ENCODE assay signal across 8 cellular contexts in genomic region chr14:67285876-67286452, GRCh38. TPM values are rescaled to one million over a fixed set of nuclear protein-coding genes. Genes with fewer than 3 reads are reported as not detected.
DNase-seq lines count a peak whose midpoint lies in the region; ATAC-seq and TF ChIP-seq lines count a peak whose summit lies in the region.

No MANE protein-coding gene starts in this region.

- H3K4me1 ChIP-seq in PC-9 (replicated peaks; ENCODE audit: insufficient read depth): no peaks in the 10 kb centered on the region
- H3K4me1 ChIP-seq in esophagus muscularis mucosa: peaks cover 0 to 8% (median 5%) of the 10 kb centered on the region in 4 donors

- no peak overlapping the region for H2AFZ ChIP-seq in PC-9

- no peak for ATAC-seq in CD4-positive, alpha-beta T cell (ENCODE audit: poor library complexity)
- ATAC-seq in GM18868 (IDR thresholded peaks at IDR 0.05; ENCODE audit: unreplicated experiment): no peak

- H3K9me3 Mint-ChIP-seq in CD4-positive, alpha-beta T cell: no peaks in the 10 kb centered on the region
- H3K9me3 Mint-ChIP-seq in HFFc6: no peaks in the 10 kb centered on the region
- no peaks in the 10 kb centered on the region for H3K9me3 Mint-ChIP-seq in progenitor cell of endocrine pancreas (ENCODE audit: low read depth)
- no peaks in the 10 kb centered on the region for H3K9me3 Mint-ChIP-seq in activated CD4-positive, alpha-beta memory T cell treated with anti-CD3 and anti-CD28 coated beads, Interleukin-2, amount 10 ng/mL, durations not matched to agents 7 days and 5 days

- no peak overlapping the region for H3K4me3 ChIP-seq in PC-9
- H3K4me3 ChIP-seq in esophagus muscularis mucosa: no peak overlapping the region

- H3K9me3 ChIP-seq in CD4-positive, alpha-beta T cell (ENCODE audit: control insufficient read depth, low read length): no peaks in the 10 kb centered on the region
- H3K9me3 ChIP-seq in PC-9 (ENCODE audit: insufficient read depth, low read depth) (no peaks in the 10 kb centered on the region), esophagus muscularis mucosa (no peaks in the 10 kb centered on the region)

- H3F3A ChIP-seq in PC-9 (ENCODE audit: insufficient read depth, low read depth): peaks cover 23% of the 10 kb centered on the region; the same call in 1 of the 2 replicates

- H3K36me3 Mint-ChIP-seq in CD4-positive, alpha-beta T cell (ENCODE audit: low read depth): no peaks in the 10 kb centered on the region
- H3K36me3 Mint-ChIP-seq in HFFc6 (ENCODE audit: low read depth) (no peaks in the 10 kb centered on the region), progenitor cell of endocrine pancreas (ENCODE audit: insufficient read depth) (no peaks in the 10 kb centered on the region)
- no peaks in the 10 kb centered on the region for H3K36me3 Mint-ChIP-seq in activated CD4-positive, alpha-beta memory T cell treated with anti-CD3 and anti-CD28 coated beads, Interleukin-2, amount 10 ng/mL, durations not matched to agents 7 days and 5 days (ENCODE audit: low read depth)

- peaks cover 20% of the 10 kb centered on the region for H4K20me1 ChIP-seq in PC-9 (ENCODE audit: insufficient read depth)

- no TSS peak for BruUV-seq in PC-9 (replicated peaks; lab: Mats Ljungman, UMichigan)

- peak; percentile 81 for TF ChIP-seq CTCF in CD4-positive, alpha-beta T cell (IDR thresholded peaks at IDR 0.05)
- TF ChIP-seq CTCF in HFFc6 (IDR thresholded peaks at IDR 0.05) (peak; percentile 89), PC-9 (conservative IDR thresholded peaks at IDR 0.05) (peak; percentile 89), esophagus muscularis mucosa (IDR thresholded peaks at IDR 0.05) (peak; percentile 54 to 64 (median 63)), progenitor cell of endocrine pancreas (IDR thresholded peaks at IDR 0.05; ENCODE audit: unreplicated experiment) (peak; percentile 75)

- H3K27me3 ChIP-seq in CD4-positive, alpha-beta T cell (ENCODE audit: control insufficient read depth, insufficient read depth, low read length): no peaks in the 10 kb centered on the region
- H3K27me3 ChIP-seq in PC-9 (ENCODE audit: insufficient read depth, low read depth) (no peaks in the 10 kb centered on the region), esophagus muscularis mucosa (no peaks in the 10 kb centered on the region)

- H3K79me2 ChIP-seq in PC-9 (ENCODE audit: low read depth): no peaks in the 10 kb centered on the region

- H3K4me3 Mint-ChIP-seq in CD4-positive, alpha-beta T cell: no peak overlapping the region
- H3K4me3 Mint-ChIP-seq in HFFc6 (no peak overlapping the region), progenitor cell of endocrine pancreas (ENCODE audit: low read depth) (no peak overlapping the region)
- no peak overlapping the region for H3K4me3 Mint-ChIP-seq in activated CD4-positive, alpha-beta memory T cell treated with anti-CD3 and anti-CD28 coated beads, Interleukin-2, amount 10 ng/mL, durations not matched to agents 7 days and 5 days

- H3K36me3 ChIP-seq in PC-9 (ENCODE audit: low read depth) (no peaks in the 10 kb centered on the region), esophagus muscularis mucosa (no peaks in the 10 kb centered on the region)

- WGBS in esophagus muscularis mucosa: 38% methylated on average over 2 of the region's 2 CpGs

- H3K9me2 ChIP-seq in PC-9 (ENCODE audit: insufficient read depth): no peaks in the 10 kb centered on the region

- H3K27ac Mint-ChIP-seq in CD4-positive, alpha-beta T cell: no peak overlapping the region
- no peak overlapping the region; the same call in 1 of the 2 replicates for H3K27ac Mint-ChIP-seq in HFFc6
- no peak overlapping the region for H3K27ac Mint-ChIP-seq in progenitor cell of endocrine pancreas
- no peak overlapping the region for H3K27ac Mint-ChIP-seq in activated CD4-positive, alpha-beta memory T cell treated with anti-CD3 and anti-CD28 coated beads, Interleukin-2, amount 10 ng/mL, durations not matched to agents 7 days and 5 days

- H3K27ac ChIP-seq in CD4-positive, alpha-beta T cell (ENCODE audit: low read depth, low read length): no peak overlapping the region
- H3K27ac ChIP-seq in PC-9: no peak overlapping the region
- no peak overlapping the region for H3K27ac ChIP-seq in esophagus muscularis mucosa (replicated peaks in 1 of 4)

- no peaks in the 10 kb centered on the region for H3K4me1 Mint-ChIP-seq in CD4-positive, alpha-beta T cell (ENCODE audit: low read depth)
- H3K4me1 Mint-ChIP-seq in HFFc6 (ENCODE audit: low read depth) (0 out of 2 replicates have a peak, but pooled peaks cover 17% of the 10 kb centered on the region), progenitor cell of endocrine pancreas (ENCODE audit: low read depth) (peaks cover 4% of the 10 kb centered on the region)
- H3K4me1 Mint-ChIP-seq in activated CD4-positive, alpha-beta memory T cell treated with anti-CD3 and anti-CD28 coated beads, Interleukin-2, amount 10 ng/mL, durations not matched to agents 7 days and 5 days: no peaks in the 10 kb centered on the region

- POLR2A ChIA-PET in CD4-positive, alpha-beta T cell (lab: Charles Lee): interaction anchor here (0.7 kb wide), 1 partner anchor 789 kb away, joined by 4 read pairs; no protein-coding TSS in a partner anchor
- POLR2A ChIA-PET in PC-9 (lab: Charles Lee; ENCODE audit: unreplicated experiment): interaction anchor here (0.6 to 0.7 kb wide), 5 partner anchors 52 to 629 kb away, joined by 3 to 5 read pairs (median 3); no protein-coding TSS in a partner anchor
- POLR2A ChIA-PET in activated CD4-positive, alpha-beta memory T cell treated with anti-CD3 and anti-CD28 coated beads, Interleukin-2, amount 10 ng/mL, durations not matched to agents 7 days and 5 days (lab: Charles Lee): no interaction called here

- CTCF ChIA-PET in CD4-positive, alpha-beta T cell (lab: Charles Lee): interaction anchor here (0.5 to 1.8 kb wide), 6 partner anchors 8 to 927 kb away, joined by 3 to 6 read pairs (median 4); no protein-coding TSS in a partner anchor
- CTCF ChIA-PET in PC-9 (lab: Charles Lee): interaction anchor here (0.5 to 2.0 kb wide), 9 partner anchors 26 to 926 kb away, joined by 3 to 16 read pairs (median 3); no protein-coding TSS in a partner anchor
- CTCF ChIA-PET in activated CD4-positive, alpha-beta memory T cell treated with anti-CD3 and anti-CD28 coated beads, Interleukin-2, amount 10 ng/mL, durations not matched to agents 7 days and 5 days (lab: Charles Lee): interaction anchor here (0.7 to 5.0 kb wide), 24 partner anchors 10 to 677 kb away, joined by 3 to 41 read pairs (median 3); partner anchors contain the start of genes ATP6V1D, EIF2S1 and PALS1

- no peak for TF ChIP-seq POLR2A in esophagus muscularis mucosa (IDR thresholded peaks at IDR 0.05; ENCODE audit: low read depth)

- TF ChIP-seq EP300 in esophagus muscularis mucosa (IDR thresholded peaks at IDR 0.05): no peak

- intact Hi-C loops in CD4-positive, alpha-beta T cell (cut with DNase I, micrococcal nuclease): loop anchor here (1.0 to 10.0 kb wide), 6 partner anchors 120 to 929 kb away; no protein-coding TSS in a partner anchor
- intact Hi-C loops in PC-9 (cut with micrococcal nuclease; ENCODE audit: unreplicated experiment) (loop anchor here (1.0 kb wide), 1 partner anchor 120 kb away; no protein-coding TSS in a partner anchor), esophagus muscularis mucosa (cut with DNase I) (loop anchor here (1.0 to 10.0 kb wide), 2 partner anchors 51 to 119 kb away; no protein-coding TSS in a partner anchor)

- no peak overlapping the region for H3K4me2 ChIP-seq in PC-9

- DNase-seq in CD4-positive, alpha-beta T cell: no peak
- DNase-seq in HFFc6: peak; percentile 41
- peak in 1 of 2 experiments; percentile 56 for DNase-seq in PC-9
- DNase-seq in esophagus muscularis mucosa (ENCODE audit: extremely low spot score): no peak
- DNase-seq in progenitor cell of endocrine pancreas (ENCODE audit: low spot score, unreplicated experiment): no peak
- no peak for DNase-seq in activated CD4-positive, alpha-beta memory T cell treated with anti-CD3 and anti-CD28 coated beads, Interleukin-2, amount 10 ng/mL, durations not matched to agents 7 days and 5 days
- DNase-seq in NK-92 treated with Interleukin-12 subunit alpha and Interleukin-12 subunit beta, amount 100 ng/mL, for 24 hours (lab: John Stamatoyannopoulos, UW): no peak

- no peaks in the 10 kb centered on the region for H3K27me3 Mint-ChIP-seq in CD4-positive, alpha-beta T cell
- H3K27me3 Mint-ChIP-seq in HFFc6 (ENCODE audit: insufficient read depth) (no peaks in the 10 kb centered on the region), progenitor cell of endocrine pancreas (no peaks in the 10 kb centered on the region)
- H3K27me3 Mint-ChIP-seq in activated CD4-positive, alpha-beta memory T cell treated with anti-CD3 and anti-CD28 coated beads, Interleukin-2, amount 10 ng/mL, durations not matched to agents 7 days and 5 days: no peaks in the 10 kb centered on the region

RNA-seq across cellular contexts. Expression of gene PALS1, which starts 44.7 kb away (rescaled TPM):
- 10 to 100 TPM; 12.1 TPM for total RNA-seq in CD4-positive, alpha-beta T cell
- total RNA-seq in HFFc6 (2021; fragmentation: NEBNext Ultra II Directional; extraction: Animal tissue kit (Norgen Biotek cat#: 25700)): 10 to 100 TPM; 41.9 to 52.7 (median 45.9) TPM
- total RNA-seq in PC-9 (2021): 73.7 and 94.7 TPM in 2 replicates
- total RNA-seq in esophagus muscularis mucosa: 10 to 100 TPM; 17.6 to 25.4 (median 19.6) TPM
- 30.1 and 33.1 TPM in 2 replicates for total RNA-seq in progenitor cell of endocrine pancreas
- total RNA-seq in activated CD4-positive, alpha-beta memory T cell treated with anti-CD3 and anti-CD28 coated beads, Interleukin-2, amount 10 ng/mL, durations not matched to agents 7 days and 5 days: 1 to 10 TPM; 6.5 to 7.0 TPM
